1 cellular context compared by ENCODE assay signal in the genomic region with DNA sequence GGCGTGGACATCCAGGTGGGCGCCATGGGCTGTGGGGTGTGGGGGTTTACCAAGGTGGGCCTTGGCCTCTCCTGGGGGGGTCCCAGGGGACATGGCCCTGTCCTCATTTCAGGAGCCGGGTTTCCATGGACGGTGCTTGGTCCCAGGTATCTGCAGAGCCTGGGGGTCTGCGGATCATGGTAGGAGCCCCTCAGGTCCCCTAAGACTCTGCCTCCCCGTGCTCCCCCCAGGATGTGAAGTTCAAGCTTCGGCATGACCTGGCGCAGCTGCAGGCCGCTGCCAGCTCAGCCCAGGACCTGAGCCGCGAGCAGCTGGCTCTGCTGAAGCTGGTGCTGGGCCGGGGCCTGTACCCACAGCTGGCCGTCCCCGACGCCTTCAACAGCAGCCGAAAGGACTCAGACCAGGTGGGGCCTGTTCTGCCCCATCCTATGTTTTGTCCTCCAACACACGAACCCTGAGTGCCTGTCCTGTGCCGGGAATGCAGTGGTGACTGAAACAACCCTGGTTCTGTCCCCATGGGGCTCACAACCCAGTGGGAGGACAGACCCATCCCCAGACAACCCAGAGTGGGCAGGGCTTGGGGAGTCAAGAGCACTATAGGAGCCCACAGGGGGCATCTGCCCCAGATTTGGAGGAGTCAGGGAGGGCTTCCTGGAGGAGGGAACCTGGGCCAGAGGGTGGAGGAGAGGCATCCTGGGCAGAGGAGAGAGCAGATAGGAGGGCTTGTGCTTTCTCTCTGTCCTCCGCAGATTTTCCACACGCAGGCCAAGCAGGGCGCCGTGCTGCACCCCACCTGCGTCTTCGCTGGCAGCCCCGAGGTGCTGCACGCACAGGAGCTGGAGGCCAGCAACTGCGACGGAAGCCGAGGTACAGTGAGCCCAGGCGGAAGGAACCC.
TF ChIP-seq lines count a peak whose summit lies in the region.

No MANE protein-coding gene starts in this region.

TF ChIP-seq in K562, 482 proteins besides CTCF, POLR2A, EP300 and RAD21:
- TF ChIP-seq POLR2G (IDR thresholded peaks at IDR 0.05; ENCODE audit: low read depth, low read length) (peak; percentile 16), ZFP36 (IDR thresholded peaks at IDR 0.05; ENCODE audit: low read depth, low read length, partially characterized antibody) (peak; percentile 93), ZNF134 (CRISPR knock-in tag; conservative IDR thresholded peaks at IDR 0.05) (no peak), RBM17 (IDR thresholded peaks at IDR 0.05; ENCODE audit: borderline replicate concordance, low read depth, low read length) (no peak), ZNF436 (CRISPR knock-in tag; IDR thresholded peaks at IDR 0.05) (no peak), HOXB6 (CRISPR knock-in tag; IDR thresholded peaks at IDR 0.05; ENCODE audit: borderline replicate concordance) (no peak), POU5F1 (IDR thresholded peaks at IDR 0.05; ENCODE audit: borderline replicate concordance, low read depth, low read length, partially characterized antibody) (no peak)
